In the genomic region with DNA sequence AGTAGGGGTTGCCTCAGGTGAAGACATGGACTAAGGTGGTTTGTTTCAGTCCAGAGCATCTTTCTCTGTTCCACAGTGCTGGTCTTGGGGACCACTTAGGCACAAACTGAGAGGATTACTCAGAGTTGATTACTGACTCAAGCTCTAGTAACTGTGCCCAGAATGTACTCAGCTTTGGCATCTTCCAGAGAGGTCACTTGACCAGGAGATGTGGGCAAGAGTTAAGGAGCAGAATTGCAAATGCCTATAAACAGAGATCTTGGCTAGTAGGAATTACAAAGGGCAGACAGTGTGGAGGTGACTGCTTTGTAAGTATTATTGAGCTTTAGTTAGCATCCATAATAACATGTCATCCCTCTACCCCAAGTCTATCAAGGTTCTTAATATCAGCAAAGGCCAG, we compare ENCODE assay signal across 31 cellular contexts.
"Had no signal": no experiment of that assay in that cellular context is flagged by ENCODE, and none has a peak within 500 bp of the region (broad histone marks: within the 10 kb centered on the region; RNA-seq: fewer than 3 reads in every experiment).

No MANE protein-coding gene starts in this region.

- H2AFZ ChIP-seq: hepatocyte had no signal

- DNase-seq: activated CD4-positive, alpha-beta memory T cell treated with anti-CD3 and anti-CD28 coated beads, Interleukin-2, amount 10 ng/mL, durations not matched to agents 7 days and 5 days; activated CD4-positive, alpha-beta T cell treated with anti-CD3 and anti-CD28 coated beads for 4 hours; activated CD4-positive, alpha-beta T cell treated with anti-CD3 and anti-CD28 coated beads, Interleukin-2, amount 10 ng/mL, durations not matched to agents 7 days and 5 days; activated CD4-positive, alpha-beta T cell treated with anti-CD3 and anti-CD28 coated beads, Interleukin-2, amount 50 U/mL, for 4 hours; activated CD4-positive, CD25-positive, alpha-beta regulatory T cell; activated CD4-positive, CD25-positive, alpha-beta regulatory T cell treated with anti-CD3 and anti-CD28 coated beads, Interleukin-2, amount 50 U/mL, for 72 hours; activated CD8-positive, alpha-beta memory T cell treated with anti-CD3 and anti-CD28 coated beads, Interleukin-2, amount 50 U/mL, for 48 hours; activated effector memory CD4-positive, alpha-beta T cell treated with Interleukin-2 at 50 U/mL for 16 hours; activated naive CD4-positive, alpha-beta T cell treated with anti-CD3 and anti-CD28 coated beads for 36 hours; activated naive CD8-positive, alpha-beta T cell treated with anti-CD3 and anti-CD28 coated beads for 36 hours; activated naive CD8-positive, alpha-beta T cell treated with anti-CD3 and anti-CD28 coated beads, Interleukin-2, amount 50 U/mL, for 24 hours; activated T-cell treated with anti-CD3 and anti-CD28 coated beads for 4 hours; activated T-cell treated with anti-CD3 and anti-CD28 coated beads, Interleukin-2, amount 50 U/mL, for 4 hours; central memory CD4-positive, alpha-beta T cell; cerebellar nuclear complex; colonic mucosa; effector CD8-positive, alpha-beta T cell; esophagus squamous epithelium; foreskin keratinocyte; gastrocnemius medialis; glutamatergic neuron; heart right ventricle; T-helper 1 cell; T-helper 17 cell; T1000 had no signal

- H3K27me3 ChIP-seq: ascending aorta, breast epithelium, cardiac muscle cell, colonic mucosa, foreskin keratinocyte, gastrocnemius medialis, hepatocyte had no signal

- H3K4me3 ChIP-seq: ascending aorta, breast epithelium, cardiac muscle cell, colonic mucosa, esophagus squamous epithelium, gastrocnemius medialis, heart right ventricle, hepatocyte had no signal

- H3K36me3 ChIP-seq: ascending aorta, breast epithelium, cardiac muscle cell, colonic mucosa, esophagus squamous epithelium, gastrocnemius medialis, heart right ventricle had no signal

- H3K9me3 ChIP-seq: ascending aorta, breast epithelium, colonic mucosa, esophagus squamous epithelium, gastrocnemius medialis had no signal

- H3K4me2 ChIP-seq: hepatocyte had no signal

- H3K4me1 ChIP-seq: ascending aorta, breast epithelium, colonic mucosa, esophagus squamous epithelium, gastrocnemius medialis, heart right ventricle had no signal

- H3K27ac ChIP-seq: ascending aorta, breast epithelium, cardiac muscle cell, colonic mucosa, epithelial cell of prostate, esophagus squamous epithelium, foreskin keratinocyte, gastrocnemius medialis, heart right ventricle, hepatocyte had no signal

- H3K79me2 ChIP-seq: hepatocyte had no signal

- ATAC-seq: activated naive CD8-positive, alpha-beta T cell treated with anti-CD3 and anti-CD28 coated beads, Interleukin-2, amount 50 U/mL, for 24 hours; activated T-cell treated with anti-CD3 and anti-CD28 coated beads, Interleukin-2, amount 50 U/mL, for 4 hours; activated T-helper 17 cell treated with anti-CD3 and anti-CD28 coated beads, Interleukin-2, amount 50 U/mL, for 72 hours; foreskin keratinocyte; gastrocnemius medialis; heart right ventricle; T-helper 17 cell had no signal
